In the genomic region with DNA sequence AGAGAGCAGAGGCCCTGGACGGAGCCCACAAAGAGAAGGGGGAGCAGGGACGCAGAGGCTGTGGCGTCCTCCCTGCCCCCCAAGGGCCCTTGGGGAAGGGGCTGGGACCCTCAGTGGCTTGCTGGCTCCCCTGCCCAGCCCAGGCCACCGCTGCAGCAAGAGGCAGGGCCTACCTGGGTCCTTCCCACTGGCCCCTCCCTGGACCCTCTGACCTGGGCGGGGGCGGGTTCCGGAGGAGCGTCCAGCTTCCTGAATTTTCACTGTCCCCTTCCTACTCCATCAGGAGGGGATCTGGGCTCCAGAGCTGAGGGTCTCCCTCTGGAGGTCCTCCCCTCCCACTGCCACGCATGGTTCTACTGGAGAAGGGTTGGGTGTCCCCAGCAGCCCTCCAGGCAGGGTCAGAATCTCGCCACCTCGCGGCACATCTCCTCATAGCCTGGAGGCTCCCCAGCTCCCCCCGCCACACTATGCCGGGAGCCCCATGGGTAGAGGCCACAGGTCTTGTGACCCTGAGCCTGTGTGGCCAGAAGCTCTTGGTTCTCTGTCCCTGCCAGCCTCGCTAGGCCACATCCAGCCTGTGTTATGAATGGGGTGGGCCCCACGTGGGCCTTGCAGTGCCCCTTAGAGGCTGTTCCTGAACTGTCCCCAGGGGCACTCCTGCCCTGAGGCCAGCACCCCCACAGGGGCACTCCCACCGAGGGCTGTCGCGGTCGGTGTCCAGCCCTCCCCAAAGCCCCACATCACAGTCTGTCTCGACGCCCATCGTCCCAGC, we compare ENCODE assay signal across 14 cellular contexts. TPM values are rescaled to one million over a fixed set of nuclear protein-coding genes. Genes with fewer than 3 reads are reported as not detected.
A peak's percentile ranks its signal among the peaks of the same experiment; 100 is the strongest.
DNase-seq lines count a peak whose midpoint lies in the region; ATAC-seq, FAIRE-seq and TF ChIP-seq lines count a peak whose summit lies in the region.
"Had no signal": no experiment of that assay in that cellular context is flagged by ENCODE, and none has a peak within 500 bp of the region (broad histone marks: within the 10 kb centered on the region; RNA-seq: fewer than 3 reads in every experiment).

No MANE protein-coding gene starts in this region.

- no peak for FAIRE-seq in GM12878 (lab: Jason Lieb, UNC)

- TF ChIP-seq POLR2A in breast epithelium (IDR thresholded peaks at IDR 0.05) (no peak), GM12878 (IDR thresholded peaks at IDR 0.05; ENCODE audit: low read depth, low read length) (no peak), thyroid gland (IDR thresholded peaks at IDR 0.05) (no peak)

- H3K9ac ChIP-seq in GM12878 (ENCODE audit: control insufficient read depth, insufficient read depth, low read length), result no peak overlapping the region

- TF ChIP-seq CTCF in breast epithelium (IDR thresholded peaks at IDR 0.05), result no peak
- TF ChIP-seq CTCF in MCF 10A (IDR thresholded peaks at IDR 0.05; ENCODE audit: unreplicated experiment), result no peak
- no peak for TF ChIP-seq CTCF in GM12878 (IDR thresholded peaks at IDR 0.05 in 2 of 3, conservative IDR thresholded peaks at IDR 0.05 in 1 of 3; ENCODE audit: control insufficient read depth in 2 of 3, extremely low read depth in 1 of 3, insufficient read depth in 1 of 3, low read depth in 3 of 3, low read length in 3 of 3)
- TF ChIP-seq CTCF in lung (IDR thresholded peaks at IDR 0.05; ENCODE audit: control extremely low read depth, extremely low read depth), result no peak
- no peak for TF ChIP-seq CTCF in thyroid gland (IDR thresholded peaks at IDR 0.05)

- H4K20me1 ChIP-seq in GM12878 (ENCODE audit: control insufficient read depth, insufficient read depth), result no peaks in the 10 kb centered on the region

- H3K27ac Mint-ChIP-seq in MCF 10A (ENCODE audit: low read depth, unreplicated experiment) (no peak overlapping the region), immature natural killer cell (no peak overlapping the region)

- H3K4me2 ChIP-seq in GM12878 (ENCODE audit: control insufficient read depth, insufficient read depth), result no peak overlapping the region

- H3K4me1 Mint-ChIP-seq in MCF 10A (ENCODE audit: insufficient read depth, unreplicated experiment) (peaks cover 12% of the 10 kb centered on the region), immature natural killer cell (no peaks in the 10 kb centered on the region)

- BruUV-seq in MCF 10A (replicated peaks; lab: Mats Ljungman, UMichigan) (no TSS peak), GM12878 (replicated peaks; lab: Mats Ljungman, UMichigan) (no TSS peak)

- no peaks in the 10 kb centered on the region for H3K36me3 Mint-ChIP-seq in MCF 10A (ENCODE audit: insufficient read depth, unreplicated experiment)
- no peaks in the 10 kb centered on the region for H3K36me3 Mint-ChIP-seq in immature natural killer cell

- intact Hi-C loops in breast epithelium (cut with DNase I; ENCODE audit: low total_unique reads) (no loop called here), MCF 10A (cut with micrococcal nuclease) (no loop called here), GM12878 (cut with micrococcal nuclease; ENCODE audit: unreplicated experiment) (loop anchor here (10.0 kb wide), 1 partner anchor 186 kb away; a partner anchor contains a TSS), thyroid gland (cut with DNase I) (no loop called here)

- no peaks in the 10 kb centered on the region for H3K27me3 Mint-ChIP-seq in MCF 10A (ENCODE audit: insufficient read depth, unreplicated experiment)
- peaks cover 8 to 12% (median 11%) of the 10 kb centered on the region in 3 donors for H3K27me3 Mint-ChIP-seq in immature natural killer cell (ENCODE audit: low read depth in 3 of 3)

- H3K27ac ChIP-seq in breast epithelium (peak overlapping the region; percentile 52 to 80), GM12878 (ENCODE audit: control insufficient read depth, insufficient read depth) (no peak overlapping the region), lung (ENCODE audit: low read depth in 1 of 2, low read length in 1 of 2) (peak overlapping the region; percentile 81 to 90), thyroid gland (peak overlapping the region; percentile 62 to 70 (median 68))

- H3K9me3 ChIP-seq in breast epithelium (no peaks in the 10 kb centered on the region), GM12878 (replicated peaks; ENCODE audit: control insufficient read depth, insufficient read depth, low read length) (no peaks in the 10 kb centered on the region), lung (ENCODE audit: control insufficient read depth in 2 of 2, insufficient read depth in 1 of 2, low read length in 1 of 2) (peaks cover 0 to 3% of the 10 kb centered on the region in 2 donors), thyroid gland (no peaks in the 10 kb centered on the region)
- H3K9me3 ChIP-seq: MG63 had no signal

- H3K9me3 Mint-ChIP-seq in MCF 10A (ENCODE audit: unreplicated experiment) (no peaks in the 10 kb centered on the region), immature natural killer cell (no peaks in the 10 kb centered on the region)

- no peak for TF ChIP-seq EP300 in GM12878 (IDR thresholded peaks at IDR 0.05; ENCODE audit: borderline replicate concordance in 1 of 2, control insufficient read depth in 1 of 2, low read depth in 2 of 2, low read length in 2 of 2)

- H3K4me3 ChIP-seq in breast epithelium (peak overlapping the region; percentile 37 to 64 (median 41)), GM12878 (no peak overlapping the region), lung (no peak overlapping the region), thyroid gland (replicated peaks in 1 of 3) (peak overlapping the region in 1 of 3 donors; percentile 23)

- H3K27me3 ChIP-seq in breast epithelium (peaks cover 3 to 71% of the 10 kb centered on the region in 2 donors), GM12878 (replicated peaks in 1 of 2; ENCODE audit: control insufficient read depth in 2 of 2, insufficient read depth in 2 of 2, low read length in 1 of 2) (peaks cover 4 to 14% of the 10 kb centered on the region in 2 experiments; a peak in 3 of 4 replicates), lung (ENCODE audit: control insufficient read depth, insufficient read depth) (peaks cover 7% of the 10 kb centered on the region), thyroid gland (peaks cover 4% of the 10 kb centered on the region)
- H3K27me3 ChIP-seq: MG63 had no signal

- H3K36me3 ChIP-seq in breast epithelium (no peaks in the 10 kb centered on the region), GM12878 (ENCODE audit: control insufficient read depth in 2 of 2, insufficient read depth in 2 of 2, low read length in 1 of 2) (no peaks in the 10 kb centered on the region), lung (ENCODE audit: control insufficient read depth in 2 of 2, insufficient read depth in 2 of 2, low read length in 2 of 2) (peaks cover 0 to 8% of the 10 kb centered on the region in 2 donors), thyroid gland (peaks cover 4% of the 10 kb centered on the region in 2 donors)
- H3K36me3 ChIP-seq: MG63 had no signal

- no peak overlapping the region for H2AFZ ChIP-seq in GM12878 (ENCODE audit: control insufficient read depth, low read depth, low read length)

- ATAC-seq in GM12878 (peak; percentile 2; the same call in 1 of the 3 replicates), lung (ENCODE audit: insufficient read depth, low FRiP score) (no peak), HG03039 (IDR thresholded peaks at IDR 0.05; ENCODE audit: unreplicated experiment) (no peak)

- 65% methylated on average over 23 of the region's 23 CpGs for WGBS in GM12878 (ENCODE audit: insufficient coverage, insufficient replicate concordance, low lambda C conversion rate, missing lambda C conversion rate)
- WGBS in lung, 2 donors, result 56 to 58% methylated on average over 23 of the region's 23 CpGs
- 68 to 80% methylated on average over 6 to 13 of the region's 23 CpGs for WGBS in thyroid gland, 2 donors

- in situ Hi-C loops in GM12878 (cut with MboI), result no loop called here

- SMC1A ChIA-PET in GM12878 (lab: Charles Lee; ENCODE audit: uncharacterized antibody, unreplicated experiment), result interaction anchor here (0.8 kb wide), 1 partner anchor 135 kb away, joined by 3 read pairs; no protein-coding TSS in a partner anchor

- DNase-seq in breast epithelium (ENCODE audit: low spot score in 2 of 2) (no peak), MCF 10A (ENCODE audit: unreplicated experiment) (no peak), GM12878 (ENCODE audit: low read depth, low spot score) (no peak), lung (ENCODE audit: low spot score) (no peak), thyroid gland (no peak), hepatic stellate cell (ENCODE audit: low spot score) (no peak), immature natural killer cell (no peak)
- DNase-seq: DND-41; effector CD8-positive, alpha-beta T cell; MG63 had no signal

- POLR2A ChIA-PET in MCF 10A (lab: Yijun Ruan, JAX) (interaction anchor here (0.9 to 3.0 kb wide), 2 partner anchors 12 kb away, joined by 3 to 11 read pairs; no protein-coding TSS in a partner anchor), GM12878 (lab: Charles Lee) (interaction anchor here (0.8 kb wide), 1 partner anchor 15 kb away, joined by 6 read pairs; no protein-coding TSS in a partner anchor)

- H3K4me1 ChIP-seq in breast epithelium (peaks cover 0 to 4% of the 10 kb centered on the region in 2 donors), GM12878 (ENCODE audit: control insufficient read depth, insufficient read depth, low read length) (peaks cover 15% of the 10 kb centered on the region), lung (ENCODE audit: control insufficient read depth in 2 of 2, insufficient read depth in 2 of 2, low read length in 2 of 2) (peaks cover 0 to 10% of the 10 kb centered on the region in 2 donors), thyroid gland (peaks cover 3 to 10% of the 10 kb centered on the region in 2 donors)

- H3K79me2 ChIP-seq in GM12878 (ENCODE audit: control insufficient read depth, insufficient read depth, low read length), result no peaks in the 10 kb centered on the region

- H3K4me3 Mint-ChIP-seq in MCF 10A (ENCODE audit: unreplicated experiment) (no peak overlapping the region), immature natural killer cell (no peak overlapping the region)

- RAD21 ChIA-PET in GM12878 (lab: Charles Lee; ENCODE audit: unreplicated experiment), result no interaction called here

- CTCF ChIA-PET in MCF 10A (lab: Yijun Ruan, JAX) (interaction anchor here (0.6 to 13.7 kb wide), 2 partner anchors 10 to 95 kb away, joined by 3 to 284 read pairs; a partner anchor contains a TSS), GM12878 (lab: Yijun Ruan, JAX) (interaction anchor here (0.5 to 2.7 kb wide), 3 partner anchors 9 to 144 kb away, joined by 3 to 10 read pairs (median 5); no protein-coding TSS in a partner anchor)

- TF ChIP-seq RAD21 in GM12878 (IDR thresholded peaks at IDR 0.05; ENCODE audit: insufficient read depth, low read depth, low read length), result no peak

RNA-seq across cellular contexts. Expression of a gene that starts 1.0 kb away (rescaled TPM):
- total RNA-seq in breast epithelium (1 to 10 TPM; 1.8 to 8.8 (median 3.2) TPM), MCF 10A (2022) (0.16 and 0.22 TPM in 2 replicates), GM12878 (2014; rRNA removed) (0.16 and 0.28 TPM in 2 replicates), GM12878 (2014; rRNA removed; fragmentation: Illumina TruSeq; extraction: Trizol) (0.09 TPM in 2 replicates), GM12878 (2021) (5.6 TPM in 2 replicates), lung (10 to 100 TPM; 12.1 to 52.2 TPM), thyroid gland (10 to 100 TPM in 2 of 4 donors, 1 to 10 TPM in 2; 7.5 to 16.9 (median 10.6) TPM)
- 25.0 and 25.2 TPM in 2 replicates for total RNA-seq in GM12878 (2013; cell fraction: nucleolus; rRNA removed)
- polyA plus RNA-seq in GM12878 (2011; ENCODE audit: low read depth), result 0.13 TPM
- polyA plus RNA-seq in GM12878 (2011; rRNA removed) (0.24 and 0.53 TPM in 2 replicates), GM12878 (2014; fragmentation: Illumina TruSeq; extraction: Trizol) (not detected in 2 replicates), GM12878 (2014; fragmentation: Nextera tagmentation; extraction: Ambion mirVana) (under 1 TPM; 0.05 TPM), GM12878 (2014; rRNA removed) (2.1 and 2.2 TPM in 2 replicates), GM12878 (2016; fragmentation: Nextera tagmentation; extraction: Ambion mirVana) (not detected), lung (10 to 100 TPM; 26.9 to 31.7 TPM), immature natural killer cell (not detected)
- polyA plus RNA-seq in GM12878 (2011; cell fraction: cytosol; rRNA removed), result 1.7 and 2.7 TPM in 2 replicates
- polyA plus RNA-seq in GM12878 (2011; cell fraction: nucleus; rRNA removed), result 6.0 and 7.2 TPM in 2 replicates
- polyA plus RNA-seq in GM12878 (2012), result 1.3 and 2.5 TPM in 2 replicates
- 0.37 and 0.46 TPM in 2 replicates for polyA minus RNA-seq in GM12878 (2011; rRNA and poly(A)+ RNA removed)
- 5.1 and 8.3 TPM in 2 replicates for polyA minus RNA-seq in GM12878 (2011; cell fraction: cytosol; rRNA and poly(A)+ RNA removed)
- 1.6 and 3.3 TPM in 2 replicates for polyA minus RNA-seq in GM12878 (2011; cell fraction: nucleus; rRNA and poly(A)+ RNA removed)
- total RNA-seq: mononuclear cell, OCI-LY7 had no signal
- polyA plus RNA-seq: AG04450 had no signal

RNA-seq across cellular contexts. Expression of a gene that starts 12.6 kb away (rescaled TPM):
- total RNA-seq in breast epithelium (10 to 100 TPM; 23.9 to 39.4 (median 26.6) TPM), MCF 10A (2022) (30.8 and 39.7 TPM in 2 replicates), GM12878 (2014; rRNA removed) (13.4 and 17.2 TPM in 2 replicates), GM12878 (2014; rRNA removed; fragmentation: Illumina TruSeq; extraction: Trizol) (8.8 and 9.3 TPM in 2 replicates), GM12878 (2021) (38.0 and 42.5 TPM in 2 replicates), lung (10 to 100 TPM; 28.5 to 32.8 TPM), thyroid gland (10 to 100 TPM; 20.9 to 43.1 (median 24.4) TPM)
- 10.1 and 12.7 TPM in 2 replicates for total RNA-seq in GM12878 (2013; cell fraction: nucleolus; rRNA removed)
- 23.0 TPM for polyA plus RNA-seq in GM12878 (2011; ENCODE audit: low read depth)
- polyA plus RNA-seq in GM12878 (2011; rRNA removed) (11.4 and 13.2 TPM in 2 replicates), GM12878 (2014; fragmentation: Illumina TruSeq; extraction: Trizol) (2.8 and 10.8 TPM in 2 replicates), GM12878 (2014; fragmentation: Nextera tagmentation; extraction: Ambion mirVana) (10 to 100 TPM in 1 of 2 experiments, 1 to 10 TPM in 1; 3.4 to 12.3 TPM), GM12878 (2014; rRNA removed) (17.8 and 26.0 TPM in 2 replicates), GM12878 (2016; fragmentation: Nextera tagmentation; extraction: Ambion mirVana) (10 to 100 TPM; 21.2 to 22.0 TPM), lung (10 to 100 TPM; 18.3 to 32.9 TPM), immature natural killer cell (10 to 100 TPM; 18.9 to 26.6 (median 24.1) TPM)
- 25.9 and 26.5 TPM in 2 replicates for polyA plus RNA-seq in GM12878 (2011; cell fraction: cytosol; rRNA removed)
- polyA plus RNA-seq in GM12878 (2011; cell fraction: nucleus; rRNA removed), result 84.3 and 88.7 TPM in 2 replicates
- 27.4 and 30.3 TPM in 2 replicates for polyA plus RNA-seq in GM12878 (2012)
- 7.1 and 14.5 TPM in 2 replicates for polyA minus RNA-seq in GM12878 (2011; rRNA and poly(A)+ RNA removed)
- polyA minus RNA-seq in GM12878 (2011; cell fraction: cytosol; rRNA and poly(A)+ RNA removed), result 6.0 and 6.2 TPM in 2 replicates
- 15.2 and 18.4 TPM in 2 replicates for polyA minus RNA-seq in GM12878 (2011; cell fraction: nucleus; rRNA and poly(A)+ RNA removed)

RNA-seq across cellular contexts. Expression of a gene that starts 14.5 kb away (rescaled TPM):
- total RNA-seq in breast epithelium (1 to 10 TPM in 2 of 3 donors, under 1 TPM in 1; 0.66 to 1.3 (median 1.1) TPM), MCF 10A (2022) (1.1 and 2.0 TPM in 2 replicates), GM12878 (2014; rRNA removed) (32.4 and 39.5 TPM in 2 replicates), GM12878 (2014; rRNA removed; fragmentation: Illumina TruSeq; extraction: Trizol) (3.6 and 4.4 TPM in 2 replicates), GM12878 (2021) (49.1 and 56.0 TPM in 2 replicates), lung (1 to 10 TPM; 1.3 to 2.0 TPM), thyroid gland (1 to 10 TPM in 1 of 4 donors, under 1 TPM in 3; 0.11 to 2.6 (median 0.59) TPM)
- 125 and 143 TPM in 2 replicates for total RNA-seq in GM12878 (2013; cell fraction: nucleolus; rRNA removed)
- 4.1 TPM for polyA plus RNA-seq in GM12878 (2011; ENCODE audit: low read depth)
- polyA plus RNA-seq in GM12878 (2011; rRNA removed) (2.9 and 6.9 TPM in 2 replicates), GM12878 (2014; fragmentation: Illumina TruSeq; extraction: Trizol) (0.48 and 1.6 TPM in 2 replicates), GM12878 (2014; fragmentation: Nextera tagmentation; extraction: Ambion mirVana) (under 1 TPM; 0.24 to 0.38 TPM), GM12878 (2014; rRNA removed) (37.1 and 42.9 TPM in 2 replicates), GM12878 (2016; fragmentation: Nextera tagmentation; extraction: Ambion mirVana) (10 to 100 TPM; 17.9 to 20.4 TPM), lung (under 1 TPM; 0.50 to 0.63 TPM), immature natural killer cell (not detected)
- polyA plus RNA-seq in GM12878 (2011; cell fraction: cytosol; rRNA removed), result 13.5 and 27.8 TPM in 2 replicates
- 95.3 and 97.7 TPM in 2 replicates for polyA plus RNA-seq in GM12878 (2011; cell fraction: nucleus; rRNA removed)
- polyA plus RNA-seq in GM12878 (2012), result 23.6 and 27.4 TPM in 2 replicates
- polyA minus RNA-seq in GM12878 (2011; rRNA and poly(A)+ RNA removed), result 2.6 and 8.0 TPM in 2 replicates
- 5.6 and 6.0 TPM in 2 replicates for polyA minus RNA-seq in GM12878 (2011; cell fraction: cytosol; rRNA and poly(A)+ RNA removed)
- 20.7 and 27.4 TPM in 2 replicates for polyA minus RNA-seq in GM12878 (2011; cell fraction: nucleus; rRNA and poly(A)+ RNA removed)

RNA-seq across cellular contexts. Expression of a gene that starts 28.9 kb away (rescaled TPM):
- total RNA-seq in breast epithelium, result 10 to 100 TPM; 14.7 to 22.2 (median 16.4) TPM
- total RNA-seq in MCF 10A (2022), result 8.2 and 8.8 TPM in 2 replicates
- total RNA-seq in GM12878 (2013; cell fraction: nucleolus; rRNA removed), result 36.2 and 39.2 TPM in 2 replicates
- total RNA-seq in GM12878 (2014; rRNA removed), result 56.0 and 62.4 TPM in 2 replicates
- total RNA-seq in GM12878 (2014; rRNA removed; fragmentation: Illumina TruSeq; extraction: Trizol), result 15.2 and 15.3 TPM in 2 replicates
- total RNA-seq in GM12878 (2021), result 47.1 and 51.0 TPM in 2 replicates
- 7.5 TPM for polyA plus RNA-seq in GM12878 (2011; ENCODE audit: low read depth)
- polyA plus RNA-seq in GM12878 (2011; rRNA removed), result 22.6 and 34.7 TPM in 2 replicates
- 51.6 and 94.5 TPM in 2 replicates for polyA plus RNA-seq in GM12878 (2011; cell fraction: cytosol; rRNA removed)
- 56.1 and 57.8 TPM in 2 replicates for polyA plus RNA-seq in GM12878 (2011; cell fraction: nucleus; rRNA removed)
- polyA plus RNA-seq in GM12878 (2012), result 39.7 and 39.8 TPM in 2 replicates
- 4.7 and 9.6 TPM in 2 replicates for polyA plus RNA-seq in GM12878 (2014; fragmentation: Illumina TruSeq; extraction: Trizol)
- polyA plus RNA-seq in GM12878 (2014; fragmentation: Nextera tagmentation; extraction: Ambion mirVana), result 1 to 10 TPM in 1 of 2 experiments, under 1 TPM in 1; 0.82 to 3.3 TPM
- 61.4 and 64.3 TPM in 2 replicates for polyA plus RNA-seq in GM12878 (2014; rRNA removed)
- polyA plus RNA-seq in GM12878 (2016; fragmentation: Nextera tagmentation; extraction: Ambion mirVana), result 10 to 100 TPM; 45.0 to 53.5 TPM
- 21.4 and 38.2 TPM in 2 replicates for polyA minus RNA-seq in GM12878 (2011; rRNA and poly(A)+ RNA removed)
- 21.9 and 23.7 TPM in 2 replicates for polyA minus RNA-seq in GM12878 (2011; cell fraction: cytosol; rRNA and poly(A)+ RNA removed)
- 14.7 and 21.8 TPM in 2 replicates for polyA minus RNA-seq in GM12878 (2011; cell fraction: nucleus; rRNA and poly(A)+ RNA removed)
- total RNA-seq in lung, result 10 to 100 TPM; 15.1 to 50.7 TPM
- 10 to 100 TPM; 19.5 to 99.0 TPM for polyA plus RNA-seq in lung
- 10 to 100 TPM; 10.5 to 17.2 (median 13.4) TPM for total RNA-seq in thyroid gland
- polyA plus RNA-seq in immature natural killer cell, result 100 to 1,000 TPM; 124 to 171 (median 132) TPM

RNA-seq across cellular contexts. Expression of a gene that starts 29.4 kb away (rescaled TPM):
- total RNA-seq in breast epithelium (1 to 10 TPM; 1.6 to 3.4 (median 2.3) TPM), MCF 10A (2022) (0.12 and 0.15 TPM in 2 replicates), GM12878 (2014; rRNA removed) (0.34 and 0.38 TPM in 2 replicates), GM12878 (2014; rRNA removed; fragmentation: Illumina TruSeq; extraction: Trizol) (0.09 and 0.14 TPM in 2 replicates), GM12878 (2021) (0.41 and 0.51 TPM in 2 replicates), lung (1 to 10 TPM; 1.6 to 2.5 TPM), thyroid gland (under 1 TPM; 0.54 to 0.94 (median 0.68) TPM)
- total RNA-seq in GM12878 (2013; cell fraction: nucleolus; rRNA removed), result 0.69 and 0.71 TPM in 2 replicates
- polyA plus RNA-seq in GM12878 (2011; ENCODE audit: low read depth), result 0.29 TPM
- polyA plus RNA-seq in GM12878 (2011; rRNA removed) (0.14 and 0.38 TPM in 2 replicates), GM12878 (2014; fragmentation: Illumina TruSeq; extraction: Trizol) (0.15 TPM in 1 of 2 replicates, not detected in the other), GM12878 (2014; fragmentation: Nextera tagmentation; extraction: Ambion mirVana) (under 1 TPM in 1 of 2 experiments, not detected in 1; 0.04 TPM), GM12878 (2014; rRNA removed) (0.27 and 0.36 TPM in 2 replicates), GM12878 (2016; fragmentation: Nextera tagmentation; extraction: Ambion mirVana) (under 1 TPM; 0.12 to 0.24 TPM), lung (1 to 10 TPM in 1 of 2 donors, under 1 TPM in 1; 0.45 to 3.1 TPM), immature natural killer cell (1 to 10 TPM in 1 of 3 donors, under 1 TPM in 2; 0.48 to 1.3 (median 0.73) TPM)
- polyA plus RNA-seq in GM12878 (2011; cell fraction: cytosol; rRNA removed), result 0.42 and 0.48 TPM in 2 replicates
- polyA plus RNA-seq in GM12878 (2011; cell fraction: nucleus; rRNA removed), result 0.97 and 1.1 TPM in 2 replicates
- polyA plus RNA-seq in GM12878 (2012), result 0.58 and 0.86 TPM in 2 replicates
- polyA minus RNA-seq in GM12878 (2011; rRNA and poly(A)+ RNA removed), result 0.37 and 0.88 TPM in 2 replicates
- polyA minus RNA-seq in GM12878 (2011; cell fraction: cytosol; rRNA and poly(A)+ RNA removed), result 0.31 TPM in 1 of 2 replicates, not detected in the other
- polyA minus RNA-seq in GM12878 (2011; cell fraction: nucleus; rRNA and poly(A)+ RNA removed), result 0.19 and 0.24 TPM in 2 replicates

Comparison
In these comparisons a context has a peak if more than half of its experiments do, and no peak if none do; other contexts are left out.
1. H3K4me3 ChIP-seq: peak in breast epithelium (3 of 3); none in GM12878 (single experiment) and lung (single experiment).